ENCODE assay signal across 9 cellular contexts in the genomic region with DNA sequence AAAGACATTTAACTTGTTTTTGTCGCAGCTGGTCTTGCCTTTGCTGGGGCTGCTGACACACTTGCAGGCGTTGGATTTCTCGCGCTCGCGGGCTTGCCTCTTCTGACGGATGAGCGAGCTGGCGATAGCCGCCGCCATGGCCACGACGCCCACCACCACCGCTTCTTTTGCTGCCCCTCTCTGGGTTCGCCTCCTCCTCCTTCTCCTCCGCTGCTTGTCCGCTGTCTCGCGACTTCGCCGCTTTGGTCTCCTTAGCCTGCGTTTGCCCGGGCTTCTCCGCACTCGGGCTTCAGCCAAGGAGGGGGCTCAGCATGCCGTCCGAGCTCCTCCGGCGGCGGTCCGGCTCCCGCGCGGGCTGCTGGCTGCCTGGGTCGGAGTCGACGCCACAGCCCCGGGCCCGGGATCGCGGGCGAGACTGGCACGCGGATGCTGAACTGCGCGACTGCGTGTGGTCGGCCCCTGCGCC. TPM values are rescaled to one million over a fixed set of nuclear protein-coding genes. Genes with fewer than 3 reads are reported as not detected.
DNase-seq lines count a peak whose midpoint lies in the region; ATAC-seq and TF ChIP-seq lines count a peak whose summit lies in the region.
"Had no signal": no experiment of that assay in that cellular context is flagged by ENCODE, and none has a peak within 500 bp of the region (broad histone marks: within the 10 kb centered on the region; RNA-seq: fewer than 3 reads in every experiment).

No MANE protein-coding gene starts in this region.

- peak overlapping the region; percentile 62 to 92 for H3K4me3 ChIP-seq in gastroesophageal sphincter
- H3K4me3 ChIP-seq in neutrophil (ENCODE audit: low read depth in 1 of 2, low read length in 1 of 2): peak overlapping the region; percentile 59 to 61

- peaks cover 0 to 11% (median 0%) of the 10 kb centered on the region in 3 donors for H3K4me1 ChIP-seq in gastroesophageal sphincter
- peaks cover 19 to 29% of the 10 kb centered on the region in 2 experiments for H3K4me1 ChIP-seq in neutrophil (ENCODE audit: control insufficient read depth in 1 of 2, insufficient read depth in 1 of 2, low read depth in 1 of 2, low read length in 1 of 2)

- no peaks in the 10 kb centered on the region for H3K27me3 ChIP-seq in gastroesophageal sphincter
- H3K27me3 ChIP-seq in neutrophil: peaks cover 46% of the 10 kb centered on the region

- H3K9me3 ChIP-seq in gastroesophageal sphincter: no peaks in the 10 kb centered on the region
- H3K9me3 ChIP-seq in neutrophil: no peaks in the 10 kb centered on the region

- no peak for TF ChIP-seq POLR2A in gastroesophageal sphincter (IDR thresholded peaks at IDR 0.05)

- DNase-seq in stimulated activated CD4-positive, alpha-beta T cell treated with anti-CD3 and anti-CD28 coated beads, Interleukin-15, amount 100 ng/mL, for 24 hours: peak; percentile 0
- DNase-seq in stimulated activated CD4-positive, alpha-beta T cell treated with anti-CD3 and anti-CD28 coated beads, Interleukin-1b, Interleukin-23, amount 100 ng/mL, for 48 hours: no peak
- DNase-seq in MV-4-11 (lab: John Stamatoyannopoulos, UW) (no peak), hippocampal formation (lab: John Stamatoyannopoulos, UW) (no peak)
- DNase-seq: NCI-H2107 had no signal

- ATAC-seq in gastroesophageal sphincter: peak; percentile 15
- ATAC-seq in HG03135 (IDR thresholded peaks at IDR 0.05; ENCODE audit: unreplicated experiment): no peak
- ATAC-seq in HG02588 (IDR thresholded peaks at IDR 0.05; ENCODE audit: unreplicated experiment): no peak

- no peaks in the 10 kb centered on the region for H3K36me3 ChIP-seq in gastroesophageal sphincter
- H3K36me3 ChIP-seq in neutrophil: no peaks in the 10 kb centered on the region

- TF ChIP-seq EP300 in gastroesophageal sphincter (IDR thresholded peaks at IDR 0.05): no peak

- no peak for TF ChIP-seq CTCF in gastroesophageal sphincter (IDR thresholded peaks at IDR 0.05)
- no peak for TF ChIP-seq CTCF in neutrophil (IDR thresholded peaks at IDR 0.05)

- H3K27ac ChIP-seq in gastroesophageal sphincter: peak overlapping the region; percentile 6 to 78 (median 76)
- peak overlapping the region; percentile 52 for H3K27ac ChIP-seq in neutrophil

- WGBS in gastroesophageal sphincter (ENCODE audit: low coverage in 1 of 2), 2 donors: 0 to 13% methylated on average over 6 to 10 of the region's 49 CpGs

RNA-seq across cellular contexts. Expression of gene FGF13, which starts 0.6 kb away (rescaled TPM):
- total RNA-seq in gastroesophageal sphincter: 10 to 100 TPM in 3 of 4 donors, 1 to 10 TPM in 1; 4.7 to 19.3 (median 14.8) TPM
